Comparison of ENCODE assay signal across 8 cellular contexts in genomic region chr14:45251912-45252311, GRCh38. TPM values are rescaled to one million over a fixed set of nuclear protein-coding genes. Genes with fewer than 3 reads are reported as not detected.
DNase-seq lines count a peak whose midpoint lies in the region; ATAC-seq, FAIRE-seq and TF ChIP-seq lines count a peak whose summit lies in the region.

No MANE protein-coding gene starts in this region.

- no peak for FAIRE-seq in kidney (lab: Jason Lieb, UNC)

- H3K4me3 ChIP-seq in GM12865 (ENCODE audit: low read depth, low read length) (peak overlapping the region; percentile 97), kidney (ENCODE audit: low read length in 2 of 2) (peak overlapping the region; percentile 85 to 95), tibial nerve (peak overlapping the region in 3 of 4 donors; percentile 79 to 89 (median 89))

- H3K27me3 ChIP-seq in tibial nerve, result no peaks in the 10 kb centered on the region

- H3K27ac Mint-ChIP-seq in activated naive CD8-positive, alpha-beta T cell, result peak overlapping the region; percentile 50

- H3K36me3 ChIP-seq in kidney (ENCODE audit: control insufficient read depth in 1 of 2, insufficient read depth in 2 of 2, low read length in 2 of 2), result no peaks in the 10 kb centered on the region
- H3K36me3 ChIP-seq in tibial nerve, result no peaks in the 10 kb centered on the region

- no peaks in the 10 kb centered on the region for H3K27me3 Mint-ChIP-seq in activated naive CD8-positive, alpha-beta T cell

- peaks cover 3% of the 10 kb centered on the region for H3K9me3 Mint-ChIP-seq in activated naive CD8-positive, alpha-beta T cell (ENCODE audit: low read depth)

- TF ChIP-seq CTCF in 22Rv1 (IDR thresholded peaks at IDR 0.05) (no peak), GM12865 (IDR thresholded peaks at IDR 0.05; ENCODE audit: insufficient read depth, low read depth, low read length, missing control alignments) (no peak), kidney (IDR thresholded peaks at IDR 0.05; ENCODE audit: borderline replicate concordance, extremely low read depth, insufficient read depth) (no peak), tibial nerve (IDR thresholded peaks at IDR 0.05) (no peak)

- TF ChIP-seq EP300 in tibial nerve (IDR thresholded peaks at IDR 0.05), result peak in 1 of 2 donors; percentile 35

- H3K9me3 ChIP-seq in kidney (ENCODE audit: control insufficient read depth in 1 of 2, low read length in 2 of 2), result peaks cover 0 to 3% of the 10 kb centered on the region in 2 donors
- no peaks in the 10 kb centered on the region for H3K9me3 ChIP-seq in tibial nerve

- H3K4me1 Mint-ChIP-seq in activated naive CD8-positive, alpha-beta T cell (ENCODE audit: low read depth), result peaks cover 22% of the 10 kb centered on the region

- no peak overlapping the region for H3K9ac ChIP-seq in kidney (ENCODE audit: low read length in 2 of 2)

- no peaks in the 10 kb centered on the region for H3K36me3 Mint-ChIP-seq in activated naive CD8-positive, alpha-beta T cell

- peak; percentile 57 for ATAC-seq in HG02610 (IDR thresholded peaks at IDR 0.05; ENCODE audit: unreplicated experiment)

- H3K27ac ChIP-seq in 22Rv1, result peak overlapping the region; percentile 97
- no peak overlapping the region for H3K27ac ChIP-seq in kidney (ENCODE audit: low read depth in 2 of 2, low read length in 2 of 2)
- peak overlapping the region in 3 of 4 donors; percentile 88 to 96 (median 92) for H3K27ac ChIP-seq in tibial nerve

- peak; percentile 89 for DNase-seq in GM12865 (ENCODE audit: low read depth)
- DNase-seq in NAMALWA (ENCODE audit: low spot score), result peak; percentile 80
- no peak for DNase-seq in kidney
- DNase-seq in tibial nerve (ENCODE audit: low spot score in 2 of 2), result no peak
- DNase-seq in AG20443 (ENCODE audit: low spot score), result no peak

- 24 to 25% methylated on average over 5 of the region's 5 CpGs for WGBS in tibial nerve, 2 donors

- no peak for TF ChIP-seq POLR2A in tibial nerve (IDR thresholded peaks at IDR 0.05)

- intact Hi-C loops in kidney (cut with DNase I), result no loop called here

- H3K4me1 ChIP-seq in kidney (ENCODE audit: control insufficient read depth in 1 of 2, insufficient read depth in 1 of 2, low read depth in 1 of 2, low read length in 2 of 2) (peaks cover 0 to 4% of the 10 kb centered on the region in 2 donors), tibial nerve (peaks cover 0 to 37% (median 6%) of the 10 kb centered on the region in 4 donors)

- peak overlapping the region; percentile 94 for H3K4me3 Mint-ChIP-seq in activated naive CD8-positive, alpha-beta T cell

RNA-seq across cellular contexts. Expression of gene MIS18BP1, which starts 1.1 kb away (rescaled TPM):
- total RNA-seq in kidney, result 17.9 TPM
- polyA plus RNA-seq in kidney (ENCODE audit: insufficient read depth, low read depth, low replicate concordance), result 3.7 TPM
- total RNA-seq in tibial nerve, result 10 to 100 TPM; 18.0 to 55.1 (median 29.2) TPM

Comparison
In these comparisons a context has a peak if more than half of its experiments do, and no peak if none do; other contexts are left out.
1. H3K27ac ChIP-seq: peak in 22Rv1 (single experiment) and tibial nerve (3 of 4); none in kidney (0 of 2).
2. DNase-seq: peak in GM12865 (single experiment) and NAMALWA (single experiment); none in kidney (single experiment), tibial nerve (0 of 2) and AG20443 (single experiment).
3. Peak in every context shown above with its lines, with median percentiles within 50 percentile points of each other: H3K4me3 ChIP-seq.